22 cellular contexts compared by ENCODE assay signal in the genomic region with DNA sequence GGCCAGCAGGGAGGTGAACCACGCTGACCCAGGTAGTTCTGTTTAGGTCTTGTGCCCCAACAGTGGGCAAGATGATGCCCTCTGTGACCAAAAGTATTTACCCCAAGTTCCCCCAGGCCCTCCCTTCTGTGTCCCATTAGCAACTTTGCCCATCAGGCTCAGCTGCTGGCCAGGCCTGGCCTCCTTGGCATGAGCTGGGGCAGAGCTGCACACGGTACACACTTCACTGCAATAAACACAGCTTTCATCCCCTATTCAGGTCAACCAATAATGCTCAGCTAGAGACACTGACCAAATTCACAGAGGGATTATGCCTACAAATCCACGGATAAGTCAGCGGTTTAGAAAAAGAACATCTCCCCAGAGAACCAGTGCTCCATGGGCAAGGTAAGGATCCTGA.
DNase-seq lines count a peak whose midpoint lies in the region; ATAC-seq, FAIRE-seq and TF ChIP-seq lines count a peak whose summit lies in the region.
"Had no signal": no experiment of that assay in that cellular context is flagged by ENCODE, and none has a peak within 500 bp of the region (broad histone marks: within the 10 kb centered on the region; RNA-seq: fewer than 3 reads in every experiment).

No MANE protein-coding gene starts in this region.

- FAIRE-seq in GM12892 (lab: Jason Lieb, UNC) = no peak
- FAIRE-seq: A204.1, kidney, pancreas had no signal

- TF ChIP-seq CTCF in brain (conservative IDR thresholded peaks at IDR 0.05) = no peak
- TF ChIP-seq CTCF in vagina (IDR thresholded peaks at IDR 0.05) = no peak

- peak overlapping the region; percentile 38 to 73 for H3K27ac Mint-ChIP-seq in activated naive CD4-positive, alpha-beta T cell treated with anti-CD3 and anti-CD28 coated beads, Interleukin-2, amount 50 U/mL, for 72 hours
- H3K27ac Mint-ChIP-seq in activated naive CD4-positive, alpha-beta T cell treated with anti-CD3 and anti-CD28 coated beads, Interleukin-2, amount 10 ng/mL, durations not matched to agents 7 days and 5 days = no peak overlapping the region
- H3K27ac Mint-ChIP-seq in brain = peak overlapping the region in 3 of 5 experiments; percentile 81 to 93 (median 83)
- peak overlapping the region; percentile 15 for H3K27ac Mint-ChIP-seq in memory B cell
- H3K27ac Mint-ChIP-seq: activated CD8-positive, alpha-beta T cell treated with anti-CD3 and anti-CD28 coated beads for 36 hours; activated T-helper 2 cell treated with anti-CD3 and anti-CD28 coated beads, Interferon-gamma antibody, Interleukin-2, Interleukin-4, amounts not matched to agents 10 μg/mL and 5 μg/mL and 100 μg/mL, durations not matched to agents 14 hours and 24 hours and 36 hours had no signal

- H3K4me1 ChIP-seq in vagina = peaks cover 31% of the 10 kb centered on the region
- H3K4me1 ChIP-seq: colonic mucosa, pancreas had no signal

- H3K4me3 Mint-ChIP-seq in activated naive CD4-positive, alpha-beta T cell treated with anti-CD3 and anti-CD28 coated beads, Interleukin-2, amount 10 ng/mL, durations not matched to agents 7 days and 5 days = no peak overlapping the region
- H3K4me3 Mint-ChIP-seq in brain (no peak overlapping the region), memory B cell (no peak overlapping the region)
- H3K4me3 Mint-ChIP-seq: activated CD8-positive, alpha-beta T cell treated with anti-CD3 and anti-CD28 coated beads for 36 hours; IgD-negative memory B cell had no signal

- no peaks in the 10 kb centered on the region for H3K9me3 Mint-ChIP-seq in activated naive CD4-positive, alpha-beta T cell treated with anti-CD3 and anti-CD28 coated beads, Interleukin-2, amount 50 U/mL, for 72 hours
- H3K9me3 Mint-ChIP-seq in activated naive CD4-positive, alpha-beta T cell treated with anti-CD3 and anti-CD28 coated beads, Interleukin-2, amount 10 ng/mL, durations not matched to agents 7 days and 5 days = no peaks in the 10 kb centered on the region
- H3K9me3 Mint-ChIP-seq in brain = no peaks in the 10 kb centered on the region
- H3K9me3 Mint-ChIP-seq in memory B cell = no peaks in the 10 kb centered on the region
- H3K9me3 Mint-ChIP-seq: activated CD8-positive, alpha-beta T cell treated with anti-CD3 and anti-CD28 coated beads for 36 hours; activated T-helper 2 cell treated with anti-CD3 and anti-CD28 coated beads, Interferon-gamma antibody, Interleukin-2, Interleukin-4, amounts not matched to agents 10 μg/mL and 5 μg/mL and 100 μg/mL, durations not matched to agents 14 hours and 24 hours and 36 hours; IgD-negative memory B cell; type B pancreatic cell had no signal

- DNase-seq in activated naive CD4-positive, alpha-beta T cell treated with anti-CD3 and anti-CD28 coated beads, Interleukin-2, amount 50 U/mL, for 72 hours (ENCODE audit: low spot score in 2 of 2) = no peak
- no peak for DNase-seq in activated naive CD4-positive, alpha-beta T cell treated with anti-CD3 and anti-CD28 coated beads, Interleukin-2, amount 10 ng/mL, durations not matched to agents 7 days and 5 days
- DNase-seq in memory B cell (ENCODE audit: low spot score in 2 of 2) (no peak), vagina (ENCODE audit: extremely low spot score in 2 of 2) (peak in 1 of 2 donors; percentile 71), GM12892 (ENCODE audit: insufficient read length) (no peak), AML-193 (lab: John Stamatoyannopoulos, UW) (no peak)
- DNase-seq: DND-41, NCI-H1092 treated with DMSO at 0.1 percent for 48 hours, NCI-H2107, pancreas had no signal

- no peaks in the 10 kb centered on the region for H3K9me3 ChIP-seq in vagina
- H3K9me3 ChIP-seq: colonic mucosa, heart left ventricle, pancreas, Peyer's patch had no signal

- H3K36me3 ChIP-seq in vagina = peaks cover 0 to 6% of the 10 kb centered on the region in 2 donors
- H3K36me3 ChIP-seq: colonic mucosa, pancreas, Peyer's patch had no signal

- TF ChIP-seq POLR2A in vagina (IDR thresholded peaks at IDR 0.05) (no peak), GM12892 (IDR thresholded peaks at IDR 0.05; ENCODE audit: low read depth, low read length) (no peak)

- H3K27me3 Mint-ChIP-seq in activated naive CD4-positive, alpha-beta T cell treated with anti-CD3 and anti-CD28 coated beads, Interleukin-2, amount 10 ng/mL, durations not matched to agents 7 days and 5 days = no peaks in the 10 kb centered on the region
- H3K27me3 Mint-ChIP-seq in brain (peaks cover 4% of the 10 kb centered on the region), memory B cell (no peaks in the 10 kb centered on the region)
- H3K27me3 Mint-ChIP-seq: activated CD8-positive, alpha-beta T cell treated with anti-CD3 and anti-CD28 coated beads for 36 hours; IgD-negative memory B cell; type B pancreatic cell had no signal

- H3K36me3 Mint-ChIP-seq in activated naive CD4-positive, alpha-beta T cell treated with anti-CD3 and anti-CD28 coated beads, Interleukin-2, amount 50 U/mL, for 72 hours = no peaks in the 10 kb centered on the region
- H3K36me3 Mint-ChIP-seq in activated naive CD4-positive, alpha-beta T cell treated with anti-CD3 and anti-CD28 coated beads, Interleukin-2, amount 10 ng/mL, durations not matched to agents 7 days and 5 days = peaks cover 23% of the 10 kb centered on the region
- H3K36me3 Mint-ChIP-seq in brain (peaks cover 56% of the 10 kb centered on the region), memory B cell (peaks cover 37% of the 10 kb centered on the region)

- H3K27me3 ChIP-seq in vagina = no peaks in the 10 kb centered on the region
- H3K27me3 ChIP-seq: colonic mucosa, heart left ventricle, pancreas, Peyer's patch had no signal

- H3K4me3 ChIP-seq in vagina = no peak overlapping the region
- H3K4me3 ChIP-seq: colonic mucosa, heart left ventricle, pancreas, Peyer's patch, smooth muscle cell had no signal

- intact Hi-C loops in vagina (cut with DNase I) = no loop called here

- no peaks in the 10 kb centered on the region for H3K4me1 Mint-ChIP-seq in activated naive CD4-positive, alpha-beta T cell treated with anti-CD3 and anti-CD28 coated beads, Interleukin-2, amount 10 ng/mL, durations not matched to agents 7 days and 5 days
- peaks cover 46% of the 10 kb centered on the region for H3K4me1 Mint-ChIP-seq in brain
- peaks cover 38% of the 10 kb centered on the region for H3K4me1 Mint-ChIP-seq in memory B cell

- H3K27ac ChIP-seq in vagina = peak overlapping the region; percentile 33
- H3K27ac ChIP-seq: colonic mucosa, heart left ventricle, pancreas, Peyer's patch had no signal

- CTCF ChIA-PET in activated naive CD4-positive, alpha-beta T cell treated with anti-CD3 and anti-CD28 coated beads, Interleukin-2, amount 10 ng/mL, durations not matched to agents 7 days and 5 days (lab: Charles Lee) = interaction anchor here (1.0 kb wide), 1 partner anchor 155 kb away, joined by 3 read pairs; no protein-coding TSS in a partner anchor

- ATAC-seq in activated naive CD4-positive, alpha-beta T cell treated with anti-CD3 and anti-CD28 coated beads, Interleukin-2, amount 50 U/mL, for 72 hours = no peak
- ATAC-seq in memory B cell (ENCODE audit: low read depth) = no peak
- no peak for ATAC-seq in GM21528 (IDR thresholded peaks at IDR 0.05; ENCODE audit: low FRiP score, unreplicated experiment)
